Comparison of ENCODE assay signal across 11 cellular contexts in genomic region chr12:125145196-125145595, GRCh38. TPM values are rescaled to one million over a fixed set of nuclear protein-coding genes. Genes with fewer than 3 reads are reported as not detected.
"Had no signal": no experiment of that assay in that cellular context is flagged by ENCODE, and none has a peak within 500 bp of the region (broad histone marks: within the 10 kb centered on the region; RNA-seq: fewer than 3 reads in every experiment).

No MANE protein-coding gene starts in this region.

- H3K27me3 ChIP-seq: body of pancreas, thyroid gland had no signal

- H3K4me3 ChIP-seq: body of pancreas, lower lobe of right lung, thyroid gland had no signal

- H3K4me1 ChIP-seq: body of pancreas, lower lobe of right lung, thyroid gland had no signal

- H3K9me3 ChIP-seq: body of pancreas, lower lobe of right lung, SK-N-SH, thyroid gland had no signal

- H3K36me3 ChIP-seq: lower lobe of right lung, thyroid gland had no signal

- H3K27ac ChIP-seq: body of pancreas, lower lobe of right lung, thyroid gland had no signal

- DNase-seq: activated B cell treated with CpG ODN at 0.5 μM for 24 hours; activated CD4-positive, alpha-beta T cell treated with anti-CD3 and anti-CD28 coated beads, Interleukin-2, amount 10 ng/mL, durations not matched to agents 7 days and 5 days; activated effector memory CD4-positive, alpha-beta T cell treated with Interleukin-2 at 50 U/mL for 16 hours; activated T-cell treated with anti-CD3 and anti-CD28 coated beads for 4 hours; body of pancreas; lower lobe of right lung; midbrain; SK-N-SH; small intestine; thyroid gland had no signal

RNA-seq across cellular contexts. Expression of gene TMEM132B, which starts 41.0 kb away (rescaled TPM):
- total RNA-seq: activated B cell treated with CpG ODN at 0.5 μM for 24 hours; activated CD4-positive, alpha-beta T cell treated with anti-CD3 and anti-CD28 coated beads, Interleukin-2, amount 10 ng/mL, durations not matched to agents 7 days and 5 days; activated CD8-positive, alpha-beta memory T cell treated with anti-CD3 and anti-CD28 coated beads for 36 hours had no signal
